ENCODE assay signal across 15 cellular contexts in genomic region chr1:89883030-89883379, GRCh38.
DNase-seq lines count a peak whose midpoint lies in the region; ATAC-seq, FAIRE-seq and TF ChIP-seq lines count a peak whose summit lies in the region.
"Had no signal": no experiment of that assay in that cellular context is flagged by ENCODE, and none has a peak within 500 bp of the region (broad histone marks: within the 10 kb centered on the region; RNA-seq: fewer than 3 reads in every experiment).

No MANE protein-coding gene starts in this region.

- no peak overlapping the region for H2BK15ac ChIP-seq in H1 (ENCODE audit: low read length)

- H3K18ac ChIP-seq in H1 (ENCODE audit: extremely low read depth, low read length) = no peak overlapping the region

- H3K4me3 ChIP-seq in H1 (ENCODE audit: extremely low read depth in 1 of 4, insufficient read depth in 2 of 4, low read depth in 3 of 4, low read length in 4 of 4) = no peak overlapping the region
- H3K4me3 ChIP-seq in gastrocnemius medialis = no peak overlapping the region
- H3K4me3 ChIP-seq: BLaER1 had no signal

- no peak for TF ChIP-seq RAD21 in H1 (IDR thresholded peaks at IDR 0.05 in 1 of 2, conservative IDR thresholded peaks at IDR 0.05 in 1 of 2; ENCODE audit: low read depth in 2 of 2, low read length in 2 of 2)

- H3K23ac ChIP-seq in H1 (ENCODE audit: insufficient read length) = no peak overlapping the region

- H2AFZ ChIP-seq in H1 (ENCODE audit: low read length) = no peak overlapping the region

- H3K27ac ChIP-seq in H1 (ENCODE audit: low read depth, low read length) = no peak overlapping the region
- peak overlapping the region in 3 of 4 donors; percentile 20 to 65 (median 32) for H3K27ac ChIP-seq in gastrocnemius medialis
- H3K27ac ChIP-seq: 22Rv1, BLaER1, HL-60 had no signal

- no peak overlapping the region for H4K5ac ChIP-seq in H1 (ENCODE audit: insufficient read length, low read depth, low read length)

- no peak for TF ChIP-seq EP300 in H1 (IDR thresholded peaks at IDR 0.05; ENCODE audit: borderline replicate concordance in 1 of 2, low read depth in 2 of 2, low read length in 2 of 2)

- ATAC-seq in T-helper 17 cell (no peak), gastrocnemius medialis (no peak), GM19463 (IDR thresholded peaks at IDR 0.05; ENCODE audit: unreplicated experiment) (no peak)
- ATAC-seq: HCT116 had no signal

- H2BK120ac ChIP-seq in H1 (replicated peaks; ENCODE audit: low read depth, low read length) = no peak overlapping the region

- H2BK20ac ChIP-seq in H1 (ENCODE audit: low read length) = no peak overlapping the region

- no peak for TF ChIP-seq POLR2A in H1 (IDR thresholded peaks at IDR 0.05; ENCODE audit: control extremely low read depth in 1 of 2, low read depth in 2 of 2, low read length in 2 of 2)
- TF ChIP-seq POLR2A in gastrocnemius medialis (IDR thresholded peaks at IDR 0.05) = no peak

- peaks cover 0 to 4% of the 10 kb centered on the region in 2 experiments for H4K20me1 ChIP-seq in H1 (replicated peaks in 1 of 2; ENCODE audit: control insufficient read depth in 1 of 2, insufficient read depth in 2 of 2, low read length in 2 of 2)

- peaks cover 38% of the 10 kb centered on the region for H3K36me3 Mint-ChIP-seq in activated naive CD4-positive, alpha-beta T cell treated with anti-CD3 and anti-CD28 coated beads, Interleukin-2, amount 50 U/mL, for 24 hours
- peaks cover 37% of the 10 kb centered on the region for H3K36me3 Mint-ChIP-seq in activated naive CD4-positive, alpha-beta T cell treated with anti-CD3 and anti-CD28 coated beads for 36 hours (ENCODE audit: low read depth)
- H3K36me3 Mint-ChIP-seq in T-helper 17 cell (ENCODE audit: low read depth) = peaks cover 8% of the 10 kb centered on the region

- POLR2A ChIA-PET in H1 (lab: Charles Lee; ENCODE audit: partially characterized antibody) = interaction anchor here (1.8 kb wide), 1 partner anchor 23 kb away, joined by 5 read pairs; no protein-coding TSS in a partner anchor

- in situ Hi-C loops in gastrocnemius medialis (cut with MboI; ENCODE audit: low sequenced_read_pairs in 4 of 4) = no loop called here

- peaks cover 0 to 11% (median 5%) of the 10 kb centered on the region in 4 experiments; a peak in 3 of 8 replicates for H3K36me3 ChIP-seq in H1 (ENCODE audit: control insufficient read depth in 2 of 4, insufficient read depth in 4 of 4, low read length in 3 of 4)
- no peaks in the 10 kb centered on the region for H3K36me3 ChIP-seq in gastrocnemius medialis

- intact Hi-C loops in activated naive CD4-positive, alpha-beta T cell treated with anti-CD3 and anti-CD28 coated beads for 36 hours (cut with micrococcal nuclease) = no loop called here
- intact Hi-C loops in gastrocnemius medialis (cut with DNase I; ENCODE audit: low total_unique reads) = no loop called here

- no peak overlapping the region for H4K91ac ChIP-seq in H1 (replicated peaks; ENCODE audit: insufficient read length, low read length)

- no peaks in the 10 kb centered on the region; a peak in 1 of 7 replicates for H3K4me1 ChIP-seq in H1 (replicated peaks in 1 of 4; ENCODE audit: control insufficient read depth in 3 of 4, insufficient read depth in 4 of 4, low read length in 3 of 4)
- peaks cover 14 to 41% of the 10 kb centered on the region in 2 donors for H3K4me1 ChIP-seq in gastrocnemius medialis
- H3K4me1 ChIP-seq: BLaER1 had no signal

- peak overlapping the region; percentile 44 for H3K27ac Mint-ChIP-seq in activated naive CD4-positive, alpha-beta T cell treated with anti-CD3 and anti-CD28 coated beads, Interleukin-2, amount 50 U/mL, for 24 hours
- H3K27ac Mint-ChIP-seq in activated naive CD4-positive, alpha-beta T cell treated with anti-CD3 and anti-CD28 coated beads for 36 hours = no peak overlapping the region
- H3K27ac Mint-ChIP-seq in T-helper 17 cell = no peak overlapping the region

- no peaks in the 10 kb centered on the region for H3K27me3 Mint-ChIP-seq in activated naive CD4-positive, alpha-beta T cell treated with anti-CD3 and anti-CD28 coated beads, Interleukin-2, amount 50 U/mL, for 24 hours
- no peaks in the 10 kb centered on the region for H3K27me3 Mint-ChIP-seq in activated naive CD4-positive, alpha-beta T cell treated with anti-CD3 and anti-CD28 coated beads for 36 hours (ENCODE audit: low read depth)
- no peaks in the 10 kb centered on the region for H3K27me3 Mint-ChIP-seq in T-helper 17 cell

- H3K9ac ChIP-seq in H1 (replicated peaks in 1 of 4; ENCODE audit: extremely low read depth in 1 of 4, low read depth in 3 of 4, low read length in 3 of 4) = no peak overlapping the region
- H3K9ac ChIP-seq: BLaER1 had no signal

- no peak overlapping the region for H2BK5ac ChIP-seq in H1 (ENCODE audit: low read depth, low read length)

- H3K27me3 ChIP-seq in H1 (replicated peaks in 1 of 4; ENCODE audit: control insufficient read depth in 3 of 4, extremely low read depth in 1 of 4, insufficient read depth in 3 of 4, low read length in 3 of 4) (no peaks in the 10 kb centered on the region), gastrocnemius medialis (no peaks in the 10 kb centered on the region)
- H3K27me3 ChIP-seq: BLaER1 had no signal

- H3K23me2 ChIP-seq in H1 (ENCODE audit: low read depth, low read length) = no peaks in the 10 kb centered on the region

- H3K4me3 Mint-ChIP-seq in activated naive CD4-positive, alpha-beta T cell treated with anti-CD3 and anti-CD28 coated beads, Interleukin-2, amount 50 U/mL, for 24 hours = no peak overlapping the region
- no peak overlapping the region for H3K4me3 Mint-ChIP-seq in activated naive CD4-positive, alpha-beta T cell treated with anti-CD3 and anti-CD28 coated beads for 36 hours
- peak overlapping the region; percentile 39 for H3K4me3 Mint-ChIP-seq in T-helper 17 cell

- 90% methylated on average over 6 of the region's 6 CpGs; no CpG with 5 or more reads in 1 of the 2 experiments for WGBS in H1 (ENCODE audit: extremely low coverage in 1 of 2, insufficient coverage in 1 of 2, insufficient read length in 1 of 2, insufficient replicate concordance in 2 of 2, low coverage in 1 of 2, low lambda C conversion rate in 2 of 2, missing lambda C conversion rate in 1 of 2), 2 experiments

- no peak overlapping the region for H3K56ac ChIP-seq in H1 (replicated peaks; ENCODE audit: insufficient read length, low read depth, low read length)

- H2AK5ac ChIP-seq in H1 (ENCODE audit: low read depth, low read length) = no peak overlapping the region

- H3K9me3 ChIP-seq in T-helper 17 cell (ENCODE audit: control insufficient read depth, low read length, poor library complexity, severe bottlenecking) (no peaks in the 10 kb centered on the region), H1 (ENCODE audit: insufficient read depth in 2 of 2, low read depth in 1 of 2, low read length in 1 of 2) (peaks cover 4 to 8% of the 10 kb centered on the region in 2 experiments; a peak in 2 of 4 replicates), gastrocnemius medialis (no peaks in the 10 kb centered on the region)

- no peak overlapping the region for H4K8ac ChIP-seq in H1 (ENCODE audit: extremely low read depth, insufficient read depth, low read length)

- no peak overlapping the region for H3K4ac ChIP-seq in H1 (replicated peaks; ENCODE audit: insufficient read length, low read depth, low read length)

- no peak overlapping the region for H3K14ac ChIP-seq in H1 (ENCODE audit: insufficient read length)

- peaks cover 78% of the 10 kb centered on the region for H3K4me1 Mint-ChIP-seq in activated naive CD4-positive, alpha-beta T cell treated with anti-CD3 and anti-CD28 coated beads, Interleukin-2, amount 50 U/mL, for 24 hours
- H3K4me1 Mint-ChIP-seq in activated naive CD4-positive, alpha-beta T cell treated with anti-CD3 and anti-CD28 coated beads for 36 hours (ENCODE audit: low read depth) = peaks cover 35% of the 10 kb centered on the region
- peaks cover 27% of the 10 kb centered on the region for H3K4me1 Mint-ChIP-seq in T-helper 17 cell

- peaks cover 0 to 69% of the 10 kb centered on the region in 2 experiments; a peak in 3 of 4 replicates for H3K79me2 ChIP-seq in H1 (ENCODE audit: control insufficient read depth in 1 of 2, insufficient read depth in 2 of 2, low read length in 2 of 2)

- CTCF ChIA-PET in activated naive CD4-positive, alpha-beta T cell treated with anti-CD3 and anti-CD28 coated beads for 36 hours (lab: Charles Lee) = no interaction called here
- CTCF ChIA-PET in H1 (lab: Charles Lee; ENCODE audit: partially characterized antibody) = interaction anchor here (1.2 kb wide), 1 partner anchor 21 kb away, joined by 3 read pairs; no protein-coding TSS in a partner anchor

- H3K9me3 Mint-ChIP-seq in activated naive CD4-positive, alpha-beta T cell treated with anti-CD3 and anti-CD28 coated beads, Interleukin-2, amount 50 U/mL, for 24 hours = peaks cover 12% of the 10 kb centered on the region
- peaks cover 8% of the 10 kb centered on the region for H3K9me3 Mint-ChIP-seq in activated naive CD4-positive, alpha-beta T cell treated with anti-CD3 and anti-CD28 coated beads for 36 hours

- peaks cover 6% of the 10 kb centered on the region; the same call in 1 of the 2 replicates for H3K79me1 ChIP-seq in H1 (ENCODE audit: low read depth, low read length)

- DNase-seq in activated naive CD4-positive, alpha-beta T cell treated with anti-CD3 and anti-CD28 coated beads for 36 hours = no peak
- DNase-seq in T-helper 17 cell (no peak), H1 (ENCODE audit: low read depth in 1 of 2, low spot score in 2 of 2) (no peak), gastrocnemius medialis (no peak), NCI-H146 treated with DMSO at 0.1 percent for 48 hours (lab: John Stamatoyannopoulos, UW; ENCODE audit: unreplicated experiment) (no peak), mucosa of gallbladder (ENCODE audit: low spot score) (no peak)
- DNase-seq: AML-193, DMS53 had no signal

- H3K4me2 ChIP-seq in H1 (ENCODE audit: insufficient read depth in 1 of 2, low read depth in 2 of 2, low read length in 2 of 2) = no peak overlapping the region
- H3K4me2 ChIP-seq: BLaER1 had no signal

- no peak for TF ChIP-seq CTCF in H1 (IDR thresholded peaks at IDR 0.05; ENCODE audit: control extremely low read depth in 1 of 3, insufficient read depth in 1 of 3, low read depth in 1 of 3, low read length in 3 of 3)
- TF ChIP-seq CTCF in gastrocnemius medialis (IDR thresholded peaks at IDR 0.05 in 4 of 5, conservative IDR thresholded peaks at IDR 0.05 in 1 of 5) = no peak

- no peak overlapping the region for H2BK12ac ChIP-seq in H1 (ENCODE audit: low read depth, low read length)

- FAIRE-seq in H1 (lab: Jason Lieb, UNC) = no peak
- FAIRE-seq: H54 had no signal

TF ChIP-seq in H1, 55 proteins besides CTCF, POLR2A, EP300 and RAD21:
- TF ChIP-seq MAX (IDR thresholded peaks at IDR 0.05) = no peak
- TF ChIP-seq KDM1A (IDR thresholded peaks at IDR 0.05; ENCODE audit: borderline replicate concordance, low read length) = peak; percentile 10; the same call in 1 of the 2 replicates
